In the genomic region with DNA sequence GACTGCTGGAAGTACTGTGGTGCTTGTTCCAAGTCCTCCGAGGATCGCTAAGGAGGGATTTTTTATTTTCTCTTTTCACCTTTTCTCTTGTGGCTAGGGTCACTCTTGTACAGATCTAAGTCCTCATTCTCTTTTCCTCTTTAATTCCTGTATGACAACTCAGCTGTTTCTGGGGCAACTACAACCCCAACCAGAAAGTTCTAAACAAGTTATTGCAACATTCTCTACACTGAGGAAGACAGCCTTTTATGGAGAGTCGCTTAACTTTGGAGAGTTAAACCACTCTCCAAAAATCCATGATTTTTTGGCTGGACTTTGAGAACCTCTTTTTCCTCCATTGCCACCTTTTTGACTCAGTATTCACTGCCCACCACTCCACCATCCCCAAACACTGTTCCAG, we compare ENCODE assay signal across 16 cellular contexts.
DNase-seq lines count a peak whose midpoint lies in the region; ATAC-seq and TF ChIP-seq lines count a peak whose summit lies in the region.
"Had no signal": no experiment of that assay in that cellular context is flagged by ENCODE, and none has a peak within 500 bp of the region (broad histone marks: within the 10 kb centered on the region; RNA-seq: fewer than 3 reads in every experiment).

No MANE protein-coding gene starts in this region.

- no peak overlapping the region for H3K4me3 ChIP-seq in MG63

- ATAC-seq in left cardiac atrium (peak; percentile 60 to 74), sciatic nerve (peak; percentile 87), HG03139 (IDR thresholded peaks at IDR 0.05; ENCODE audit: unreplicated experiment) (no peak), foreskin keratinocyte (no peak)
- ATAC-seq: activated naive CD4-positive, alpha-beta T cell treated with anti-CD3 and anti-CD28 coated beads, Interleukin-2, amount 50 U/mL, for 72 hours; T-helper 17 cell had no signal

- no peaks in the 10 kb centered on the region for H3K9me3 ChIP-seq in MG63

- H3K27me3 ChIP-seq in MG63 (no peaks in the 10 kb centered on the region), foreskin keratinocyte (peaks cover 3% of the 10 kb centered on the region)

- TF ChIP-seq CTCF in foreskin keratinocyte (conservative IDR thresholded peaks at IDR 0.05) = no peak

- no peaks in the 10 kb centered on the region for H3K4me1 ChIP-seq in foreskin keratinocyte

- H3K27ac ChIP-seq in foreskin keratinocyte = no peak overlapping the region

- intact Hi-C loops in left cardiac atrium (cut with DNase I) = no loop called here
- intact Hi-C loops in sciatic nerve (cut with DNase I) = no loop called here

- DNase-seq in GM03348 (ENCODE audit: low spot score) (peak; percentile 69), amniotic epithelial cell (ENCODE audit: low read depth) (peak; percentile 44), left cardiac atrium (no peak), sciatic nerve (ENCODE audit: low spot score) (no peak), MG63 (no peak), SHP77 (lab: John Stamatoyannopoulos, UW) (no peak), foreskin keratinocyte (no peak)
- DNase-seq: activated CD4-positive, CD25-positive, alpha-beta regulatory T cell treated with anti-CD3 and anti-CD28 coated beads, Interleukin-2, amount 50 U/mL, for 72 hours; hypothalamus; KG1; NCI-H1930; stimulated activated CD4-positive, alpha-beta T cell treated with anti-CD3 and anti-CD28 coated beads, Interleukin-12 subunit alpha, Interleukin-12 subunit beta, amount 100 ng/mL, for 4 hours; substantia nigra; T-helper 17 cell had no signal

- H3K36me3 ChIP-seq in MG63 = no peaks in the 10 kb centered on the region

Comparison
In these comparisons a context has a peak if more than half of its experiments do, and no peak if none do; other contexts are left out.
1. DNase-seq: peak in GM03348 (single experiment) and amniotic epithelial cell (single experiment); none in left cardiac atrium (single experiment), sciatic nerve (single experiment), MG63 (single experiment), SHP77 (0 of 2) and foreskin keratinocyte (0 of 2).
2. ATAC-seq: peak in left cardiac atrium (2 of 2) and sciatic nerve (single experiment); none in HG03139 (single experiment) and foreskin keratinocyte (single experiment).